Comparison of ENCODE assay signal across 17 cellular contexts in the genomic region with DNA sequence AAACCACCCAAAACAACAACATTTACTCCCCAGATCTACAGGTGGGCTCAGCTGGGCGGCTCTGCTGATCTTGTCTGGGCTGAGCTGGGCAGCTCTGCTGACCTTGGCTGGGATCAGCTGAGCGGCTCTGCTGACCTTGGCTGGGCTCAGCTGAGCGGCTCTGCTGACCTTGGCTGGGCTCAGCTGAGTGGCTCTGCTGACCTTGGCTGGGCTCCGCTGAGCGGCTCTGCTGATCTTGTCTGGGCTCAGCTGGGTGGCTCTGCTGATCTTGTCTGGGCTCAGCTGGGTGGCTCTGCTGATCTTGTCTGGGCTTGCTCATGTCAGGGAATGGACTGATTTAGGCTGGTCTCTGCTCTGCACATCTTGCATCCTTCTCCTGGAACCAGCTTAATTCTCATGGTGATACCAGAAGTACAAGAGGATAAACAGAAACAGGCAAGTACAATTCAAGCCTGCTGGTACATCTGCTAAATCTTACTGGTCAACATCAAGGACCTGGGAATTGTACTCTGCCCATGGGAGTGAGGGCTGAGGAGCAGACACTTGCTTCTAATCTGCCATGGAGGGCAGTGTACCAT.
DNase-seq lines count a peak whose midpoint lies in the region; ATAC-seq, FAIRE-seq and TF ChIP-seq lines count a peak whose summit lies in the region.
"Had no signal": no experiment of that assay in that cellular context is flagged by ENCODE, and none has a peak within 500 bp of the region (broad histone marks: within the 10 kb centered on the region; RNA-seq: fewer than 3 reads in every experiment).

No MANE protein-coding gene starts in this region.

- POLR2A ChIA-PET in HEK293 (lab: Yijun Ruan, JAX): no interaction called here

- H3K79me2 ChIP-seq in GM23338 (replicated peaks; ENCODE audit: insufficient read depth): no peaks in the 10 kb centered on the region
- no peaks in the 10 kb centered on the region for H3K79me2 ChIP-seq in osteoblast (ENCODE audit: insufficient read depth, low read length)

- H3K4me1 Mint-ChIP-seq in GM23338: no peaks in the 10 kb centered on the region; the same call in 2 of the 3 replicates
- no peaks in the 10 kb centered on the region for H3K4me1 Mint-ChIP-seq in chondrocyte (ENCODE audit: low read depth)
- H3K4me1 Mint-ChIP-seq: CD4-positive, alpha-beta memory T cell had no signal

- H3K4me1 ChIP-seq in GM23338 (ENCODE audit: insufficient read depth) (no peaks in the 10 kb centered on the region), HEK293 (ENCODE audit: control insufficient read depth, insufficient read depth, low read length) (no peaks in the 10 kb centered on the region), osteoblast (ENCODE audit: insufficient read depth, low read length) (no peaks in the 10 kb centered on the region), kidney (ENCODE audit: control insufficient read depth in 1 of 2, insufficient read depth in 1 of 2, low read depth in 1 of 2, low read length in 2 of 2) (no peaks in the 10 kb centered on the region)

- H3K27me3 Mint-ChIP-seq in GM23338 (ENCODE audit: insufficient read depth, low read depth, poor library complexity): peaks cover 2% of the 10 kb centered on the region
- H3K27me3 Mint-ChIP-seq in chondrocyte (ENCODE audit: low read depth): peaks cover 30% of the 10 kb centered on the region

- H4K20me1 ChIP-seq in GM23338 (replicated peaks; ENCODE audit: insufficient read depth) (no peaks in the 10 kb centered on the region), osteoblast (ENCODE audit: insufficient read depth, low read length) (no peaks in the 10 kb centered on the region)

- intact Hi-C loops in kidney (cut with DNase I): no loop called here

- no peaks in the 10 kb centered on the region for H3F3A ChIP-seq in GM23338 (replicated peaks; ENCODE audit: low read depth)

- DNase-seq in GM23338 (ENCODE audit: low spot score) (no peak), chondrocyte (ENCODE audit: low spot score) (peak; percentile 32), osteoblast (ENCODE audit: insufficient read length, low spot score, missing footprints) (peak; percentile 39), NCI-H446 treated with DMSO at 0.1 percent for 48 hours (lab: John Stamatoyannopoulos, UW) (no peak), kidney (no peak)
- DNase-seq: C1 segment of cervical spinal cord; Calu3; CD4-positive, alpha-beta memory T cell; COR-L47; DMS53; DMS79 treated with DMSO at 0.1 percent for 48 hours; GF-D8; H7; HCEC 1CT had no signal

- H3K9me3 ChIP-seq in HEK293 (ENCODE audit: control insufficient read depth, insufficient read depth, low read depth, low read length) (no peaks in the 10 kb centered on the region), osteoblast (ENCODE audit: low read depth, low read length) (peaks cover 5% of the 10 kb centered on the region), kidney (ENCODE audit: control insufficient read depth in 1 of 2, low read length in 2 of 2) (peaks cover 0 to 14% of the 10 kb centered on the region in 2 donors)

- TF ChIP-seq CTCF in GM23338 (conservative IDR thresholded peaks at IDR 0.05; ENCODE audit: low read depth in 2 of 2): no peak
- TF ChIP-seq CTCF in HEK293 (tag by site-specific recombination; IDR thresholded peaks at IDR 0.05): no peak
- TF ChIP-seq CTCF in chondrocyte (IDR thresholded peaks at IDR 0.05): no peak
- TF ChIP-seq CTCF in osteoblast (IDR thresholded peaks at IDR 0.05; ENCODE audit: extremely low read depth, low read depth, low read length): no peak
- TF ChIP-seq CTCF in kidney (IDR thresholded peaks at IDR 0.05; ENCODE audit: borderline replicate concordance, extremely low read depth, insufficient read depth): no peak

- CTCF ChIA-PET in HEK293 (lab: Yijun Ruan, JAX): no interaction called here

- H3K9me3 Mint-ChIP-seq in GM23338 (peaks cover 18% of the 10 kb centered on the region), chondrocyte (ENCODE audit: low read depth) (peaks cover 17% of the 10 kb centered on the region)

- no peak overlapping the region for H2AFZ ChIP-seq in GM23338
- no peak overlapping the region for H2AFZ ChIP-seq in osteoblast (ENCODE audit: low read length)

- H3K36me3 Mint-ChIP-seq in GM23338 (ENCODE audit: low read depth) (peaks cover 16% of the 10 kb centered on the region), chondrocyte (ENCODE audit: low read depth) (peaks cover 20% of the 10 kb centered on the region)
- H3K36me3 Mint-ChIP-seq: CD4-positive, alpha-beta memory T cell had no signal

- H3K4me3 Mint-ChIP-seq in GM23338 (no peak overlapping the region), chondrocyte (ENCODE audit: unreplicated experiment) (no peak overlapping the region)
- H3K4me3 Mint-ChIP-seq: CD4-positive, alpha-beta memory T cell had no signal

- no peaks in the 10 kb centered on the region for H3K9me2 ChIP-seq in GM23338 (ENCODE audit: insufficient read depth)

- no peak for ATAC-seq in GM23338

- H3K27ac ChIP-seq in GM23338 (ENCODE audit: low read depth) (no peak overlapping the region), HEK293 (ENCODE audit: extremely low read depth, low read depth, low read length) (no peak overlapping the region), osteoblast (ENCODE audit: low read depth, low read length) (no peak overlapping the region), kidney (ENCODE audit: low read depth in 2 of 2, low read length in 2 of 2) (no peak overlapping the region)

- H3K36me3 ChIP-seq in GM23338 (ENCODE audit: insufficient read depth): no peaks in the 10 kb centered on the region
- H3K36me3 ChIP-seq in HEK293 (ENCODE audit: control insufficient read depth in 2 of 2, insufficient read depth in 1 of 2, low read length in 2 of 2): no peaks in the 10 kb centered on the region
- no peaks in the 10 kb centered on the region for H3K36me3 ChIP-seq in osteoblast (ENCODE audit: insufficient read depth, low read length)
- no peaks in the 10 kb centered on the region for H3K36me3 ChIP-seq in kidney (ENCODE audit: control insufficient read depth in 1 of 2, insufficient read depth in 2 of 2, low read length in 2 of 2)

- no peak overlapping the region for H3K27ac Mint-ChIP-seq in GM23338
- H3K27ac Mint-ChIP-seq in chondrocyte (ENCODE audit: unreplicated experiment): no peak overlapping the region
- H3K27ac Mint-ChIP-seq: CD4-positive, alpha-beta memory T cell had no signal

- H3K4me2 ChIP-seq in GM23338 (no peak overlapping the region), osteoblast (ENCODE audit: insufficient read depth, low read length) (no peak overlapping the region)

- H3K4me3 ChIP-seq in GM23338 (no peak overlapping the region), HEK293 (ENCODE audit: low read depth, low read length) (no peak overlapping the region), osteoblast (ENCODE audit: insufficient read depth, low read length) (no peak overlapping the region), kidney (ENCODE audit: low read length in 2 of 2) (no peak overlapping the region)

- H3K27me3 ChIP-seq in GM23338 (ENCODE audit: insufficient read depth) (no peaks in the 10 kb centered on the region), osteoblast (ENCODE audit: insufficient read depth, low read length) (peaks cover 36% of the 10 kb centered on the region)

- no peak for FAIRE-seq in kidney (lab: Jason Lieb, UNC)
- FAIRE-seq: GM12892, H1 had no signal

- no peak overlapping the region for H3K9ac ChIP-seq in kidney (ENCODE audit: low read length in 2 of 2)

TF ChIP-seq in GM23338, 12 proteins besides CTCF, POLR2A, EP300 and RAD21:
- TF ChIP-seq ZNF331 (CRISPR knock-in tag; IDR thresholded peaks at IDR 0.05; ENCODE audit: low read depth): peak; percentile 59
- no peak for TF ChIP-seq STAT1 (IDR thresholded peaks at IDR 0.05; ENCODE audit: unreplicated experiment)
- TF ChIP-seq EZH2 (IDR thresholded peaks at IDR 0.05; ENCODE audit: low read depth, unreplicated experiment): no peak
- TF ChIP-seq ZNF114 (CRISPR knock-in tag; IDR thresholded peaks at IDR 0.05): no peak
TF ChIP-seq in GM23338: peak in this region for 1.

TF ChIP-seq in HEK293, 187 proteins besides CTCF, POLR2A, EP300 and RAD21 (continues in another document):
- TF ChIP-seq ZNF623 (tag by site-specific recombination; IDR thresholded peaks at IDR 0.05) (no peak), SETDB1 (IDR thresholded peaks at IDR 0.05; ENCODE audit: insufficient read length, low read length) (peak; percentile 76), ZBTB8A (tag by site-specific recombination; IDR thresholded peaks at IDR 0.05) (no peak), ZNF248 (tag by site-specific recombination; IDR thresholded peaks at IDR 0.05) (no peak), ZNF610 (tag by site-specific recombination; IDR thresholded peaks at IDR 0.05; ENCODE audit: borderline replicate concordance) (no peak), ZNF214 (tag by site-specific recombination; IDR thresholded peaks at IDR 0.05; ENCODE audit: borderline replicate concordance) (no peak), PRDM1 (tag by site-specific recombination; IDR thresholded peaks at IDR 0.05) (no peak), ZNF837 (tag by site-specific recombination; IDR thresholded peaks at IDR 0.05) (no peak), ZBTB17 (tag by site-specific recombination; IDR thresholded peaks at IDR 0.05) (0 out of 2 replicates have a peak, but pooled peaks have one; percentile 22), TRIM28 (IDR thresholded peaks at IDR 0.05; ENCODE audit: borderline replicate concordance, low read length) (peak; percentile 94; the same call in 1 of the 2 replicates)
- TF ChIP-seq, protein P1, sequence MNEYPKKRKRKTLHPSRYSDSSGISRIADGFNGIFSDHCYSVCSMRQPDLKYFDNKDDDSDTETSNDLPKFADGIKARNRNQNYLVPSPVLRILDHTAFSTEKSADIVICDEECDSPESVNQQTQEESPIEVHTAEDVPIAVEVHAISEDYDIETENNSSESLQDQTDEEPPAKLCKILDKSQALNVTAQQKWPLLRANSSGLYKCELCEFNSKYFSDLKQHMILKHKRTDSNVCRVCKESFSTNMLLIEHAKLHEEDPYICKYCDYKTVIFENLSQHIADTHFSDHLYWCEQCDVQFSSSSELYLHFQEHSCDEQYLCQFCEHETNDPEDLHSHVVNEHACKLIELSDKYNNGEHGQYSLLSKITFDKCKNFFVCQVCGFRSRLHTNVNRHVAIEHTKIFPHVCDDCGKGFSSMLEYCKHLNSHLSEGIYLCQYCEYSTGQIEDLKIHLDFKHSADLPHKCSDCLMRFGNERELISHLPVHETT (tag by site-specific recombination; IDR thresholded peaks at IDR 0.05): no peak
- TF ChIP-seq, protein P2, sequence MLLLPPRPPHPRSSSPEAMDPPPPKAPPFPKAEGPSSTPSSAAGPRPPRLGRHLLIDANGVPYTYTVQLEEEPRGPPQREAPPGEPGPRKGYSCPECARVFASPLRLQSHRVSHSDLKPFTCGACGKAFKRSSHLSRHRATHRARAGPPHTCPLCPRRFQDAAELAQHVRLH (tag by site-specific recombination; IDR thresholded peaks at IDR 0.05): no peak

Comparison
In these comparisons a context has a peak if more than half of its experiments do, and no peak if none do; other contexts are left out.
1. DNase-seq: peak in chondrocyte (single experiment) and osteoblast (single experiment); none in GM23338 (single experiment), NCI-H446 treated with DMSO at 0.1 percent for 48 hours (single experiment) and kidney (single experiment).